In the genomic region with DNA sequence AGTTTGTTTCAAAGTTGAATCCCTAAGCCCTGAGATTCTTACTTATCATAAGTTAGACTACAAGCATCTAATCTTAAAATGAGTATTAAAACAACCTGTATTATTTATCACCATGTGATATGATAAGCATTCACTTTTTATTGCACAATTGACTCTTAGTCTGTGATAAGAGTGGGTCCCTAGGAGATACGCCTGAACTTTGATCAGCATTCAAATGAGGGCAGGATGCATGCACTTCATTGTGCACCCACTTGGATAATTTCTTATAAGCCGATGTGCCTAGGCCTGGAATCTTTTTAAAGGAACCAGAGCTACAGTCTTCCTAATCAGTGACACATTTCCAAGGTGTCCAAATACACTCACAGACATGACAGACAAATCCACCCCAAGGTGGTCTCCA, we compare ENCODE assay signal across 20 cellular contexts.
"Had no signal": no experiment of that assay in that cellular context is flagged by ENCODE, and none has a peak within 500 bp of the region (broad histone marks: within the 10 kb centered on the region; RNA-seq: fewer than 3 reads in every experiment).

No MANE protein-coding gene starts in this region.

- H3K9me3 ChIP-seq: MG63, SK-N-SH had no signal

- H3K27me3 ChIP-seq: MG63 had no signal

- DNase-seq: KBM-7, MG63, NCI-H1092, NCI-H1105 treated with DMSO at 0.1 percent for 48 hours, NCI-H1436, NCI-H187, NCI-H2029, NCI-H2081 treated with DMSO at 0.1 percent for 48 hours, NCI-H2171 treated with DMSO at 0.1 percent for 48 hours, NCI-H2227 treated with DMSO at 0.1 percent for 48 hours, NCI-H446, NCI-H510A, NCI-H524 treated with DMSO at 0.1 percent for 48 hours, NCI-H69, NCI-H774, SHP77, SK-N-SH, SW 1271 had no signal

- H3K27ac ChIP-seq: HL-60, RWPE1 had no signal

- H3K4me3 ChIP-seq: MG63 had no signal

- H3K36me3 ChIP-seq: MG63 had no signal
